17 cellular contexts compared by ENCODE assay signal in the genomic region with DNA sequence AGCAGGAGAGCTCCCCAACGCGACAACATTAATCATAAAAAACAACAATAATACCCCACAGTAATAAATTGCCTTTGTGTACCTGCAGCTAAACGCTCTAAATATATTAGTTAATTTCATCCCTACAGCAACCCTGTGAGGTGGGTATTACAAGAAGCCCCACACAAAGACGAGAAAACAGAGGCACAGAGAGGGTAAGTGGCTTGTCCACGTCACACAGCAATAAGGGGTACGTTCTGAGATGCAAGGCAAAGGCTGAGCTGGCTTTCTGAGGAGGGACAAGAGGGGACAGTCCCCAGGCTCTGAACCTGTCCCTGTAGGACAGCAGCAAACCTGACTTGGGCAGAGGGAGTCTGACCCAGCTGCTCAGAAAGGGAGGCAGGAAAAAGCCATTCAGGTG.
A peak's percentile ranks its signal among the peaks of the same experiment; 100 is the strongest.
DNase-seq lines count a peak whose midpoint lies in the region; ATAC-seq and TF ChIP-seq lines count a peak whose summit lies in the region.
"Had no signal": no experiment of that assay in that cellular context is flagged by ENCODE, and none has a peak within 500 bp of the region (broad histone marks: within the 10 kb centered on the region; RNA-seq: fewer than 3 reads in every experiment).

No MANE protein-coding gene starts in this region.

- no peak for ATAC-seq in Right ventricle myocardium inferior
- ATAC-seq in GM19455 (IDR thresholded peaks at IDR 0.05; ENCODE audit: unreplicated experiment), result no peak
- ATAC-seq: Panc1 had no signal

- H3K4me3 ChIP-seq in right atrium auricular region (no peak overlapping the region), esophagus muscularis mucosa (no peak overlapping the region)
- H3K4me3 ChIP-seq: MG63, SJSA1 had no signal

- intact Hi-C loops in Right ventricle myocardium inferior (cut with DNase I) (no loop called here), esophagus muscularis mucosa (cut with DNase I) (no loop called here)

- CTCF ChIA-PET in RWPE1 (lab: Yijun Ruan, JAX), result no interaction called here

- TF ChIP-seq EP300 in esophagus muscularis mucosa (IDR thresholded peaks at IDR 0.05), result no peak

- no peak for TF ChIP-seq POLR2A in esophagus muscularis mucosa (IDR thresholded peaks at IDR 0.05; ENCODE audit: low read depth)

- POLR2A ChIA-PET in RWPE1 (lab: Yijun Ruan, JAX; ENCODE audit: low non-redundant PET), result no interaction called here

- no peaks in the 10 kb centered on the region for H3K27me3 ChIP-seq in right atrium auricular region
- H3K27me3 ChIP-seq in esophagus muscularis mucosa, result no peaks in the 10 kb centered on the region
- H3K27me3 ChIP-seq: MG63, SJSA1 had no signal

- peak; percentile 8 for DNase-seq in Right ventricle myocardium inferior (ENCODE audit: missing footprints)
- no peak for DNase-seq in right atrium auricular region (ENCODE audit: low spot score)
- DNase-seq in RWPE1 (ENCODE audit: low spot score), result no peak
- DNase-seq in esophagus muscularis mucosa (ENCODE audit: extremely low spot score), result no peak
- DNase-seq in cerebellum (ENCODE audit: low spot score), result no peak
- no peak for DNase-seq in NCI-H1105 treated with DMSO at 0.1 percent for 48 hours (lab: John Stamatoyannopoulos, UW)
- DNase-seq: 8988T, AML-193, C1 segment of cervical spinal cord, EL, GF-D8, MG63, NCI-H1417 treated with DMSO at 0.1 percent for 48 hours, NCI-H187 treated with DMSO at 0.1 percent for 48 hours had no signal

- 64% methylated on average over 6 of the region's 6 CpGs for WGBS in esophagus muscularis mucosa

- TF ChIP-seq CTCF in right atrium auricular region (IDR thresholded peaks at IDR 0.05) (no peak), RWPE1 (conservative IDR thresholded peaks at IDR 0.05; ENCODE audit: low read depth) (no peak), esophagus muscularis mucosa (IDR thresholded peaks at IDR 0.05) (no peak)

- H3K9me3 ChIP-seq in right atrium auricular region, result no peaks in the 10 kb centered on the region
- H3K9me3 ChIP-seq in esophagus muscularis mucosa, result no peaks in the 10 kb centered on the region
- H3K9me3 ChIP-seq: MG63, SJSA1 had no signal

- H3K4me1 ChIP-seq in right atrium auricular region (peaks cover 0 to 65% of the 10 kb centered on the region in 2 donors), esophagus muscularis mucosa (peaks cover 39 to 96% (median 80%) of the 10 kb centered on the region in 4 donors)
- H3K4me1 ChIP-seq: SJSA1 had no signal

- H3K36me3 ChIP-seq in right atrium auricular region, result peaks cover 11% of the 10 kb centered on the region
- H3K36me3 ChIP-seq in esophagus muscularis mucosa, result peaks cover 7 to 71% (median 39%) of the 10 kb centered on the region in 4 donors

- peak overlapping the region in 1 of 2 donors; percentile 62 for H3K27ac ChIP-seq in right atrium auricular region
- H3K27ac ChIP-seq in RWPE1, result peak overlapping the region; percentile 21
- H3K27ac ChIP-seq in esophagus muscularis mucosa (replicated peaks in 1 of 4), result peak overlapping the region; percentile 25 to 83 (median 77)
- H3K27ac ChIP-seq: SJSA1 had no signal
